ENCODE assay signal across 19 cellular contexts in the genomic region with DNA sequence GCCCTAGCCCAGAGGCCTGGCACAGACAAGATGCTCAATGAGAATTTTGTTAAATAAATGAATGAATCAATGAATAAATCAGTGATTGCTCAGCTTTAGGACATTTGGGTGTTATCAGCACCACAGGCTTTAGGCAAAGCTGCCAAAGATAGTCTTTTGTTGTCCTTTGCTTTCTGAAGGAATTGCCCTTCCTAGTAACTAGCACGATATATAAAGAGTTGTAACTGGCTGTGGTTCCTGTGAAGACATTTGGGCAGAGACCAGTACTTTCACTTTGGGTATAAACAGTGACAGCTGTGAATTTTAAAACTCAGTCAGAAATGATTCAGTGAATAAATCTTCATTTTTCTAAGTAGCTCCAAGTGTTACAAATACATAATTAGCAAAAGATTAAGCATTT. TPM values are rescaled to one million over a fixed set of nuclear protein-coding genes. Genes with fewer than 3 reads are reported as not detected.
DNase-seq lines count a peak whose midpoint lies in the region; ATAC-seq and TF ChIP-seq lines count a peak whose summit lies in the region.
"Had no signal": no experiment of that assay in that cellular context is flagged by ENCODE, and none has a peak within 500 bp of the region (broad histone marks: within the 10 kb centered on the region; RNA-seq: fewer than 3 reads in every experiment).

No MANE protein-coding gene starts in this region.

- H3K4me3 Mint-ChIP-seq in activated T-cell treated with anti-CD3 and anti-CD28 coated beads, Interleukin-2, amount 50 U/mL, for 72 hours, result peak overlapping the region; percentile 30 to 54
- no peak overlapping the region for H3K4me3 Mint-ChIP-seq in activated T-cell treated with anti-CD3 and anti-CD28 coated beads, Interleukin-2, amount 50 U/mL, for 4 hours
- no peak overlapping the region for H3K4me3 Mint-ChIP-seq in T-helper 17 cell
- H3K4me3 Mint-ChIP-seq: CD14-positive monocyte had no signal

- H3K27me3 ChIP-seq in osteoblast (ENCODE audit: insufficient read depth, low read length) (no peaks in the 10 kb centered on the region), breast epithelium (no peaks in the 10 kb centered on the region)
- H3K27me3 ChIP-seq: colonic mucosa, foreskin keratinocyte, stomach had no signal

- H3K4me2 ChIP-seq in osteoblast (ENCODE audit: insufficient read depth, low read length), result no peak overlapping the region
- H3K4me2 ChIP-seq: A549 had no signal

- H3K4me3 ChIP-seq in osteoblast (ENCODE audit: insufficient read depth, low read length), result no peak overlapping the region
- no peak overlapping the region for H3K4me3 ChIP-seq in breast epithelium
- H3K4me3 ChIP-seq: A549, colonic mucosa, stomach had no signal

- no peaks in the 10 kb centered on the region for H3K79me2 ChIP-seq in osteoblast (ENCODE audit: insufficient read depth, low read length)

- peaks cover 73% of the 10 kb centered on the region for H3K4me1 Mint-ChIP-seq in activated T-cell treated with anti-CD3 and anti-CD28 coated beads, Interleukin-2, amount 50 U/mL, for 72 hours (ENCODE audit: low read depth)
- peaks cover 67% of the 10 kb centered on the region for H3K4me1 Mint-ChIP-seq in activated T-cell treated with anti-CD3 and anti-CD28 coated beads, Interleukin-2, amount 50 U/mL, for 4 hours (ENCODE audit: low read depth)
- peaks cover 47% of the 10 kb centered on the region for H3K4me1 Mint-ChIP-seq in T-helper 17 cell

- H3K36me3 Mint-ChIP-seq in activated T-cell treated with anti-CD3 and anti-CD28 coated beads, Interleukin-2, amount 50 U/mL, for 72 hours (ENCODE audit: insufficient read depth in 2 of 2), result no peaks in the 10 kb centered on the region
- H3K36me3 Mint-ChIP-seq in activated T-cell treated with anti-CD3 and anti-CD28 coated beads, Interleukin-2, amount 50 U/mL, for 4 hours (ENCODE audit: insufficient read depth), result no peaks in the 10 kb centered on the region
- no peaks in the 10 kb centered on the region for H3K36me3 Mint-ChIP-seq in T-helper 17 cell (ENCODE audit: low read depth)
- H3K36me3 Mint-ChIP-seq: CD14-positive monocyte had no signal

- no peak for DNase-seq in activated T-cell treated with anti-CD3 and anti-CD28 coated beads, Interleukin-2, amount 50 U/mL, for 72 hours
- DNase-seq in activated T-cell treated with anti-CD3 and anti-CD28 coated beads, Interleukin-2, amount 50 U/mL, for 4 hours, result no peak
- DNase-seq in T-helper 17 cell (no peak), osteoblast (ENCODE audit: insufficient read length, low spot score, missing footprints) (peak; percentile 80), hippocampal formation (lab: John Stamatoyannopoulos, UW) (no peak), breast epithelium (ENCODE audit: low spot score in 2 of 2) (no peak)
- DNase-seq: activated CD4-positive, CD25-positive, alpha-beta regulatory T cell; activated naive CD4-positive, alpha-beta T cell treated with anti-CD3 and anti-CD28 coated beads, Interleukin-2, amount 50 U/mL, for 16 hours; colonic mucosa; foreskin keratinocyte; mesendoderm; NCI-H2029 treated with DMSO at 0.1 percent for 48 hours; NCI-H510A; stimulated activated CD4-positive, alpha-beta T cell treated with anti-CD3 and anti-CD28 coated beads, Interleukin-15, amount 100 ng/mL, for 24 hours; stomach had no signal

- intact Hi-C loops in breast epithelium (cut with DNase I; ENCODE audit: low total_unique reads), result no loop called here

- no peaks in the 10 kb centered on the region for H3K27me3 Mint-ChIP-seq in activated T-cell treated with anti-CD3 and anti-CD28 coated beads, Interleukin-2, amount 50 U/mL, for 72 hours (ENCODE audit: low read depth)
- no peaks in the 10 kb centered on the region for H3K27me3 Mint-ChIP-seq in activated T-cell treated with anti-CD3 and anti-CD28 coated beads, Interleukin-2, amount 50 U/mL, for 4 hours (ENCODE audit: low read depth)
- no peaks in the 10 kb centered on the region for H3K27me3 Mint-ChIP-seq in T-helper 17 cell

- no peak for ATAC-seq in activated T-cell treated with anti-CD3 and anti-CD28 coated beads, Interleukin-2, amount 50 U/mL, for 72 hours (replicated peaks in 1 of 2)
- no peak for ATAC-seq in activated T-cell treated with anti-CD3 and anti-CD28 coated beads, Interleukin-2, amount 50 U/mL, for 4 hours
- no peak for ATAC-seq in T-helper 17 cell
- ATAC-seq: A549, foreskin keratinocyte had no signal

- no peaks in the 10 kb centered on the region for H4K20me1 ChIP-seq in osteoblast (ENCODE audit: insufficient read depth, low read length)

- no peaks in the 10 kb centered on the region for H3K36me3 ChIP-seq in osteoblast (ENCODE audit: insufficient read depth, low read length)
- H3K36me3 ChIP-seq in breast epithelium, result no peaks in the 10 kb centered on the region
- H3K36me3 ChIP-seq: colonic mucosa, stomach had no signal

- TF ChIP-seq POLR2A in breast epithelium (IDR thresholded peaks at IDR 0.05), result no peak

- no peaks in the 10 kb centered on the region for H3K9me3 Mint-ChIP-seq in activated T-cell treated with anti-CD3 and anti-CD28 coated beads, Interleukin-2, amount 50 U/mL, for 72 hours
- H3K9me3 Mint-ChIP-seq in activated T-cell treated with anti-CD3 and anti-CD28 coated beads, Interleukin-2, amount 50 U/mL, for 4 hours, result no peaks in the 10 kb centered on the region

- H3K27ac Mint-ChIP-seq in activated T-cell treated with anti-CD3 and anti-CD28 coated beads, Interleukin-2, amount 50 U/mL, for 72 hours, result peak overlapping the region; percentile 2
- peak overlapping the region; percentile 47 for H3K27ac Mint-ChIP-seq in T-helper 17 cell
- H3K27ac Mint-ChIP-seq: CD14-positive monocyte had no signal

- H3K4me1 ChIP-seq in osteoblast (ENCODE audit: insufficient read depth, low read length), result peaks cover 5% of the 10 kb centered on the region
- H3K4me1 ChIP-seq in breast epithelium, result no peaks in the 10 kb centered on the region
- H3K4me1 ChIP-seq: colonic mucosa had no signal

- no peak for TF ChIP-seq CTCF in osteoblast (IDR thresholded peaks at IDR 0.05; ENCODE audit: extremely low read depth, low read depth, low read length)
- TF ChIP-seq CTCF in breast epithelium (IDR thresholded peaks at IDR 0.05), result no peak

- H3K27ac ChIP-seq in osteoblast (ENCODE audit: low read depth, low read length) (no peak overlapping the region), breast epithelium (no peak overlapping the region)
- H3K27ac ChIP-seq: A549, colonic mucosa, foreskin keratinocyte, stomach had no signal

- no peak overlapping the region for H2AFZ ChIP-seq in osteoblast (ENCODE audit: low read length)

- H3K9me3 ChIP-seq in T-helper 17 cell (ENCODE audit: control insufficient read depth, low read length, poor library complexity, severe bottlenecking) (no peaks in the 10 kb centered on the region), osteoblast (ENCODE audit: low read depth, low read length) (no peaks in the 10 kb centered on the region), breast epithelium (no peaks in the 10 kb centered on the region)
- H3K9me3 ChIP-seq: A549, colonic mucosa, stomach had no signal

RNA-seq across cellular contexts. Expression of a gene that starts 13.3 kb away (rescaled TPM):
- total RNA-seq in activated T-cell treated with anti-CD3 and anti-CD28 coated beads, Interleukin-2, amount 50 U/mL, for 72 hours, result not detected
- total RNA-seq in activated T-cell treated with anti-CD3 and anti-CD28 coated beads, Interleukin-2, amount 50 U/mL, for 4 hours, result not detected
- not detected for total RNA-seq in T-helper 17 cell
- not detected in 2 replicates for total RNA-seq in osteoblast
- total RNA-seq in breast epithelium, result not detected
- total RNA-seq: colonic mucosa; foreskin keratinocyte; renal cortical epithelial cell; stomach; T-helper 2 cell treated with Interferon-gamma antibody and Interleukin-4, amounts not matched to agents 100 ng/mL and 5 ng/mL, for 36 hours had no signal

RNA-seq across cellular contexts. Expression of a gene that starts 22.0 kb away (rescaled TPM):
- total RNA-seq in activated T-cell treated with anti-CD3 and anti-CD28 coated beads, Interleukin-2, amount 50 U/mL, for 72 hours, result 100 to 1,000 TPM; 134 to 147 TPM
- 1 to 10 TPM; 5.0 to 8.1 (median 8.1) TPM for total RNA-seq in activated T-cell treated with anti-CD3 and anti-CD28 coated beads, Interleukin-2, amount 50 U/mL, for 4 hours
- total RNA-seq in T-helper 17 cell (1 to 10 TPM; 1.4 to 1.7 TPM), osteoblast (3.3 and 3.8 TPM in 2 replicates), breast epithelium (1 to 10 TPM in 1 of 3 donors, under 1 TPM in 2; 0.73 to 2.6 (median 0.98) TPM)

RNA-seq across cellular contexts. Expression of a gene that starts 43.1 kb away (rescaled TPM):
- total RNA-seq in activated T-cell treated with anti-CD3 and anti-CD28 coated beads, Interleukin-2, amount 50 U/mL, for 72 hours, result 100 to 1,000 TPM; 108 to 123 TPM
- total RNA-seq in activated T-cell treated with anti-CD3 and anti-CD28 coated beads, Interleukin-2, amount 50 U/mL, for 4 hours, result 10 to 100 TPM; 29.4 to 57.2 (median 49.5) TPM
- total RNA-seq in T-helper 17 cell, result 10 to 100 TPM; 53.0 to 56.8 TPM
- 3.2 and 4.3 TPM in 2 replicates for total RNA-seq in osteoblast
- total RNA-seq in breast epithelium, result 1 to 10 TPM; 1.8 to 3.8 (median 2.9) TPM

RNA-seq across cellular contexts. Expression of a gene that starts 43.4 kb away (rescaled TPM):
- 1 to 10 TPM; 3.8 to 4.5 TPM for total RNA-seq in activated T-cell treated with anti-CD3 and anti-CD28 coated beads, Interleukin-2, amount 50 U/mL, for 72 hours
- total RNA-seq in activated T-cell treated with anti-CD3 and anti-CD28 coated beads, Interleukin-2, amount 50 U/mL, for 4 hours, result 1 to 10 TPM; 1.8 to 3.6 (median 2.2) TPM
- total RNA-seq in T-helper 17 cell, result 1 to 10 TPM; 2.6 to 2.8 TPM
- total RNA-seq in osteoblast, result 6.9 and 7.7 TPM in 2 replicates
- total RNA-seq in breast epithelium, result 1 to 10 TPM; 8.3 to 9.4 (median 9.2) TPM

RNA-seq across cellular contexts. Expression of a gene that starts 57.7 kb away (rescaled TPM):
- total RNA-seq in activated T-cell treated with anti-CD3 and anti-CD28 coated beads, Interleukin-2, amount 50 U/mL, for 72 hours, result 1,000 to 10,000 TPM; 2,862 to 3,010 TPM
- total RNA-seq in activated T-cell treated with anti-CD3 and anti-CD28 coated beads, Interleukin-2, amount 50 U/mL, for 4 hours, result 1,000 to 10,000 TPM; 2,825 to 3,013 (median 2,945) TPM
- total RNA-seq in T-helper 17 cell (1,000 to 10,000 TPM; 2,841 to 3,014 TPM), osteoblast (1,174 and 1,221 TPM in 2 replicates), breast epithelium (1,000 to 10,000 TPM; 2,158 to 3,355 (median 2,591) TPM)

Comparison
In these comparisons a context has a peak if more than half of its experiments do, and no peak if none do; other contexts are left out.
1. H3K4me3 Mint-ChIP-seq: peak in activated T-cell treated with anti-CD3 and anti-CD28 coated beads, Interleukin-2, amount 50 U/mL, for 72 hours (2 of 2); none in activated T-cell treated with anti-CD3 and anti-CD28 coated beads, Interleukin-2, amount 50 U/mL, for 4 hours (single experiment) and T-helper 17 cell (single experiment).
2. RNA of a gene that starts 22.0 kb away (total RNA-seq): 134 to 147 TPM in activated T-cell treated with anti-CD3 and anti-CD28 coated beads, Interleukin-2, amount 50 U/mL, for 72 hours; 5.0 to 8.1 TPM in activated T-cell treated with anti-CD3 and anti-CD28 coated beads, Interleukin-2, amount 50 U/mL, for 4 hours, 3.3 to 3.8 TPM in osteoblast, 1.4 to 1.7 TPM in T-helper 17 cell and 0.73 to 2.6 TPM in breast epithelium; every median in the first group is over 10 times any median in the second.